24 cellular contexts compared by ENCODE assay signal in genomic region chr4:40038972-40039371, GRCh38. TPM values are rescaled to one million over a fixed set of nuclear protein-coding genes. Genes with fewer than 3 reads are reported as not detected.
DNase-seq lines count a peak whose midpoint lies in the region; ATAC-seq, FAIRE-seq and TF ChIP-seq lines count a peak whose summit lies in the region.
"Had no signal": no experiment of that assay in that cellular context is flagged by ENCODE, and none has a peak within 500 bp of the region (broad histone marks: within the 10 kb centered on the region; RNA-seq: fewer than 3 reads in every experiment).

No MANE protein-coding gene starts in this region.

- H3K9me3 ChIP-seq in A549 = no peaks in the 10 kb centered on the region
- H3K9me3 ChIP-seq in astrocyte (ENCODE audit: insufficient read depth, low read depth, low read length) = no peaks in the 10 kb centered on the region
- H3K9me3 ChIP-seq in adrenal gland (replicated peaks in 1 of 3) = no peaks in the 10 kb centered on the region
- no peaks in the 10 kb centered on the region for H3K9me3 ChIP-seq in esophagus squamous epithelium
- H3K9me3 ChIP-seq: SK-N-SH had no signal

- H3K4me3 ChIP-seq in A549 (no peak overlapping the region), astrocyte (ENCODE audit: insufficient read depth, low read depth, low read length) (no peak overlapping the region), adrenal gland (no peak overlapping the region), esophagus squamous epithelium (no peak overlapping the region)
- H3K4me3 ChIP-seq: coronary artery, neural progenitor cell had no signal

- TF ChIP-seq CTCF in A549 (IDR thresholded peaks at IDR 0.05) (no peak), astrocyte (IDR thresholded peaks at IDR 0.05; ENCODE audit: insufficient read depth, low read depth, low read length) (no peak), foreskin keratinocyte (conservative IDR thresholded peaks at IDR 0.05) (no peak), adrenal gland (IDR thresholded peaks at IDR 0.05) (no peak), esophagus squamous epithelium (IDR thresholded peaks at IDR 0.05) (no peak), GM10266 (IDR thresholded peaks at IDR 0.05; ENCODE audit: control insufficient read depth, insufficient read depth, low read depth, missing control alignments) (no peak)

- H3K27ac Mint-ChIP-seq in astrocyte (ENCODE audit: unreplicated experiment) = no peak overlapping the region
- H3K27ac Mint-ChIP-seq: CD8-positive, alpha-beta memory T cell; IgD-negative memory B cell; mesothelial cell of epicardium; neural progenitor cell; stimulated activated memory B cell treated with anti-CD40 and anti-IgM and Interleukin-4, amounts not matched to agents 10 μg/mL and 1 μg/mL and 100 μg/mL, for 72 hours had no signal

- H3K36me3 ChIP-seq in astrocyte (ENCODE audit: insufficient read depth, low read length) (no peaks in the 10 kb centered on the region), adrenal gland (replicated peaks in 1 of 2) (no peaks in the 10 kb centered on the region), esophagus squamous epithelium (no peaks in the 10 kb centered on the region)
- H3K36me3 ChIP-seq: neural progenitor cell had no signal

- intact Hi-C loops in adrenal gland (cut with DNase I) = no loop called here
- intact Hi-C loops in esophagus squamous epithelium (cut with DNase I) = no loop called here

- H3K79me2 ChIP-seq in astrocyte (ENCODE audit: insufficient read depth, low read length) = no peaks in the 10 kb centered on the region

- no peaks in the 10 kb centered on the region for H3K4me1 Mint-ChIP-seq in astrocyte (ENCODE audit: low read depth, unreplicated experiment)
- H3K4me1 Mint-ChIP-seq: CD8-positive, alpha-beta memory T cell; IgD-negative memory B cell; mesothelial cell of epicardium; stimulated activated memory B cell treated with anti-CD40 and anti-IgM and Interleukin-4, amounts not matched to agents 10 μg/mL and 1 μg/mL and 100 μg/mL, for 72 hours had no signal

- H3K27me3 ChIP-seq in astrocyte (ENCODE audit: insufficient read depth, low read length) = no peaks in the 10 kb centered on the region
- no peaks in the 10 kb centered on the region for H3K27me3 ChIP-seq in foreskin keratinocyte
- no peaks in the 10 kb centered on the region for H3K27me3 ChIP-seq in adrenal gland
- no peaks in the 10 kb centered on the region for H3K27me3 ChIP-seq in esophagus squamous epithelium
- H3K27me3 ChIP-seq: neural progenitor cell had no signal

- CTCF ChIA-PET in A549 (lab: Yijun Ruan, JAX) = interaction anchor here (0.7 kb wide), 1 partner anchor 286 kb away, joined by 3 read pairs; no protein-coding TSS in a partner anchor

- H3K27me3 Mint-ChIP-seq in astrocyte (ENCODE audit: low read depth, unreplicated experiment) = no peaks in the 10 kb centered on the region
- H3K27me3 Mint-ChIP-seq: IgD-negative memory B cell; stimulated activated memory B cell treated with anti-CD40 and anti-IgM and Interleukin-4, amounts not matched to agents 10 μg/mL and 1 μg/mL and 100 μg/mL, for 72 hours had no signal

- H3K27ac ChIP-seq in A549 (no peak overlapping the region), astrocyte (ENCODE audit: low read depth, low read length) (no peak overlapping the region), foreskin keratinocyte (peak overlapping the region; percentile 68), adrenal gland (no peak overlapping the region), esophagus squamous epithelium (peak overlapping the region in 1 of 4 donors; percentile 42)
- H3K27ac ChIP-seq: coronary artery, neural progenitor cell had no signal

- no peaks in the 10 kb centered on the region for H4K20me1 ChIP-seq in astrocyte (ENCODE audit: insufficient read depth, low read length)

- TF ChIP-seq POLR2A in A549 (IDR thresholded peaks at IDR 0.05; ENCODE audit: low read length) = no peak
- TF ChIP-seq POLR2A in adrenal gland (IDR thresholded peaks at IDR 0.05) = no peak
- TF ChIP-seq POLR2A in esophagus squamous epithelium (IDR thresholded peaks at IDR 0.05) = no peak
- TF ChIP-seq POLR2A in GM12892 (IDR thresholded peaks at IDR 0.05; ENCODE audit: low read depth, low read length) = no peak

- POLR2A ChIA-PET in A549 (lab: Yijun Ruan, JAX) = interaction anchor here (0.6 to 0.9 kb wide), 2 partner anchors 15 to 17 kb away, joined by 3 to 6 read pairs; no protein-coding TSS in a partner anchor

- DNase-seq in A549 (ENCODE audit: low read depth in 1 of 2, low spot score in 1 of 2) (no peak), HPDE6-E6E7 (ENCODE audit: extremely low spot score) (peak; percentile 63), astrocyte (ENCODE audit: low read depth) (peak; percentile 71), foreskin keratinocyte (peak; percentile 86 to 92), adrenal gland (no peak), esophagus squamous epithelium (lab: John Stamatoyannopoulos, UW) (no peak), GM12892 (ENCODE audit: insufficient read length) (no peak), GM10266 (ENCODE audit: extremely low spot score) (no peak)
- DNase-seq: activated CD4-positive, alpha-beta T cell treated with anti-CD3 and anti-CD28 coated beads for 4 hours; activated gamma-delta T cell; anterior cingulate cortex; CD8-positive, alpha-beta memory T cell; kidney; NCI-H1092 treated with DMSO at 0.1 percent for 48 hours; NCI-H524 treated with DMSO at 0.1 percent for 48 hours; SK-N-SH; stimulated activated CD4-positive, alpha-beta T cell treated with anti-CD3 and anti-CD28 coated beads, Interleukin-12 subunit alpha, Interleukin-12 subunit beta, amount 100 ng/mL, for 4 hours; trophoblast cell had no signal

- FAIRE-seq in A549 (lab: Jason Lieb, UNC) (no peak), astrocyte (lab: Jason Lieb, UNC) (no peak), GM12892 (lab: Jason Lieb, UNC) (no peak)
- FAIRE-seq: A204.1, kidney had no signal

- H3K9me3 Mint-ChIP-seq in astrocyte (ENCODE audit: unreplicated experiment) = no peaks in the 10 kb centered on the region
- H3K9me3 Mint-ChIP-seq: CD8-positive, alpha-beta memory T cell; IgD-negative memory B cell; mesothelial cell of epicardium; neural progenitor cell; stimulated activated memory B cell treated with anti-CD40 and anti-IgM and Interleukin-4, amounts not matched to agents 10 μg/mL and 1 μg/mL and 100 μg/mL, for 72 hours had no signal

- H3K4me2 ChIP-seq in A549 = no peak overlapping the region
- no peak overlapping the region for H3K4me2 ChIP-seq in astrocyte (ENCODE audit: low read length)
- H3K4me2 ChIP-seq: neural progenitor cell, SK-N-SH had no signal

- H3K4me3 Mint-ChIP-seq in astrocyte (ENCODE audit: unreplicated experiment) = no peak overlapping the region
- H3K4me3 Mint-ChIP-seq: CD8-positive, alpha-beta memory T cell; mesothelial cell of epicardium; neural progenitor cell; stimulated activated memory B cell treated with anti-CD40 and anti-IgM and Interleukin-4, amounts not matched to agents 10 μg/mL and 1 μg/mL and 100 μg/mL, for 72 hours had no signal

- 65% methylated on average over 6 of the region's 6 CpGs for WGBS in A549 (ENCODE audit: missing lambda C conversion rate)
- WGBS in adrenal gland, 4 donors = 82 to 90% (median 88%) methylated on average over 6 of the region's 6 CpGs
- 46 to 76% methylated on average over 6 of the region's 6 CpGs for WGBS in esophagus squamous epithelium, 2 donors

- H3K4me1 ChIP-seq in A549 = no peaks in the 10 kb centered on the region
- H3K4me1 ChIP-seq in astrocyte (ENCODE audit: insufficient read depth, low read length) = peaks cover 3% of the 10 kb centered on the region
- peaks cover 6% of the 10 kb centered on the region for H3K4me1 ChIP-seq in foreskin keratinocyte
- no peaks in the 10 kb centered on the region for H3K4me1 ChIP-seq in adrenal gland (replicated peaks in 1 of 2)
- H3K4me1 ChIP-seq in esophagus squamous epithelium = no peaks in the 10 kb centered on the region
- H3K4me1 ChIP-seq: neural progenitor cell had no signal

- TF ChIP-seq RAD21 in A549 (conservative IDR thresholded peaks at IDR 0.05 in 1 of 2, IDR thresholded peaks at IDR 0.05 in 1 of 2) = no peak

- ATAC-seq in A549 = no peak
- peak; percentile 94 for ATAC-seq in foreskin keratinocyte
- ATAC-seq: stimulated activated memory B cell treated with anti-CD40 and anti-IgM and Interleukin-4, amounts not matched to agents 10 μg/mL and 1 μg/mL and 100 μg/mL, for 72 hours had no signal

- peak overlapping the region; percentile 28 for H2AFZ ChIP-seq in astrocyte (ENCODE audit: low read depth, low read length)
- H2AFZ ChIP-seq: neural progenitor cell had no signal

- no peak for TF ChIP-seq EP300 in A549 (IDR thresholded peaks at IDR 0.05)

- H3K36me3 Mint-ChIP-seq in astrocyte (ENCODE audit: low read depth, unreplicated experiment) = no peaks in the 10 kb centered on the region
- H3K36me3 Mint-ChIP-seq: CD8-positive, alpha-beta memory T cell; IgD-negative memory B cell; mesothelial cell of epicardium; neural progenitor cell; stimulated activated memory B cell treated with anti-CD40 and anti-IgM and Interleukin-4, amounts not matched to agents 10 μg/mL and 1 μg/mL and 100 μg/mL, for 72 hours had no signal

- H3K9ac ChIP-seq in astrocyte (ENCODE audit: low read length) = no peak overlapping the region
- H3K9ac ChIP-seq: neural progenitor cell, SK-N-SH had no signal

TF ChIP-seq in A549, 52 proteins besides CTCF, POLR2A, EP300 and RAD21 (continues in another document):
- no peak for TF ChIP-seq HOXA7 (CRISPR knock-in tag; IDR thresholded peaks at IDR 0.05)
- TF ChIP-seq FOSL2 (IDR thresholded peaks at IDR 0.05) = no peak
- 0 out of 2 replicates have a peak, but pooled peaks have one; percentile 3 for TF ChIP-seq FOSL2 (CRISPR knock-in tag; IDR thresholded peaks at IDR 0.05)
- TF ChIP-seq, protein P1, sequence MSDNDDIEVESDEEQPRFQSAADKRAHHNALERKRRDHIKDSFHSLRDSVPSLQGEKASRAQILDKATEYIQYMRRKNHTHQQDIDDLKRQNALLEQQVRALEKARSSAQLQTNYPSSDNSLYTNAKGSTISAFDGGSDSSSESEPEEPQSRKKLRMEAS (IDR thresholded peaks at IDR 0.05) = no peak

RNA-seq across cellular contexts. Expression of gene N4BP2, which starts 17.7 kb away (rescaled TPM):
- polyA plus RNA-seq in A549 (2011; rRNA removed) = 8.3 and 10.4 TPM in 2 replicates
- 0.77 and 0.84 TPM in 2 replicates for polyA plus RNA-seq in A549 (2012; cell fraction: cytosol; rRNA removed)
- polyA plus RNA-seq in A549 (2012; cell fraction: nucleus; rRNA removed) = 0.58 and 0.89 TPM in 2 replicates
- polyA plus RNA-seq in A549 (2017; fragmentation: RNase III; extraction: RNeasy Plus Mini Kit Qiagen cat#74134 plus additional on column Dnase treatment) = 2.6 to 3.0 TPM (median 2.7 TPM) in 3 replicates
- 6.3 and 6.6 TPM in 2 replicates for polyA minus RNA-seq in A549 (2011; rRNA and poly(A)+ RNA removed)
- 12.1 and 14.5 TPM in 2 replicates for total RNA-seq in astrocyte
- total RNA-seq in foreskin keratinocyte = 6.8 and 7.2 TPM in 2 replicates
- 0.62 and 0.64 TPM in 2 replicates for polyA plus RNA-seq in foreskin keratinocyte
- total RNA-seq in adrenal gland = 10 to 100 TPM in 1 of 8 donors, 1 to 10 TPM in 7; 2.3 to 11.8 (median 5.0) TPM
- polyA plus RNA-seq in adrenal gland = 1 to 10 TPM in 2 of 3 donors, under 1 TPM in 1; 0.97 to 2.7 (median 1.1) TPM
- total RNA-seq in esophagus squamous epithelium = 10 to 100 TPM in 1 of 4 donors, 1 to 10 TPM in 3; 4.2 to 11.1 (median 6.7) TPM
- polyA plus RNA-seq in GM12892 (2012; ENCODE audit: missing spikeins) = 9.3 TPM

Comparison
In these comparisons a context has a peak if more than half of its experiments do, and no peak if none do; other contexts are left out.
1. DNase-seq: peak in HPDE6-E6E7 (single experiment), astrocyte (single experiment) and foreskin keratinocyte (2 of 2); none in A549 (0 of 2), adrenal gland (0 of 7), esophagus squamous epithelium (single experiment), GM12892 (single experiment) and GM10266 (single experiment).